15 cellular contexts compared by ENCODE assay signal in genomic region chr20:1931830-1932229, GRCh38. TPM values are rescaled to one million over a fixed set of nuclear protein-coding genes. Genes with fewer than 3 reads are reported as not detected.
DNase-seq lines count a peak whose midpoint lies in the region; TF ChIP-seq lines count a peak whose summit lies in the region.
"Had no signal": no experiment of that assay in that cellular context is flagged by ENCODE, and none has a peak within 500 bp of the region (broad histone marks: within the 10 kb centered on the region; RNA-seq: fewer than 3 reads in every experiment).

No MANE protein-coding gene starts in this region.

- H3K9me3 Mint-ChIP-seq in CD14-positive monocyte, result no peaks in the 10 kb centered on the region
- H3K9me3 Mint-ChIP-seq: CD8-positive, alpha-beta T cell; HFFc6 had no signal

- H3K27ac ChIP-seq in angular gyrus (ENCODE audit: low read depth, low read length) (peak overlapping the region; percentile 56), dorsolateral prefrontal cortex (peak overlapping the region in 53 of 59 donors; percentile 9 to 95 (median 70)), temporal lobe (ENCODE audit: low read depth, low read length) (peak overlapping the region; percentile 44), PC-9 (no peak overlapping the region)

- CTCF ChIA-PET in PC-9 (lab: Charles Lee), result no interaction called here

- POLR2A ChIA-PET in PC-9 (lab: Charles Lee; ENCODE audit: unreplicated experiment), result no interaction called here

- H2AFZ ChIP-seq in PC-9, result no peak overlapping the region

- no peaks in the 10 kb centered on the region for H3K79me2 ChIP-seq in PC-9 (ENCODE audit: low read depth)

- H3K4me3 Mint-ChIP-seq in CD14-positive monocyte, result no peak overlapping the region
- H3K4me3 Mint-ChIP-seq: CD4-positive, CD25-positive, alpha-beta regulatory T cell; CD8-positive, alpha-beta T cell; HFFc6 had no signal

- H3K36me3 ChIP-seq in PC-9 (ENCODE audit: low read depth), result no peaks in the 10 kb centered on the region
- H3K36me3 ChIP-seq: HAP-1 had no signal

- TF ChIP-seq CTCF in CD14-positive monocyte (IDR thresholded peaks at IDR 0.05) (no peak), dorsolateral prefrontal cortex (IDR thresholded peaks at IDR 0.05 in 54 of 56, conservative IDR thresholded peaks at IDR 0.05 in 2 of 56; ENCODE audit: low read depth in 1 of 56, partially characterized antibody in 56 of 56) (no peak), PC-9 (conservative IDR thresholded peaks at IDR 0.05) (no peak)

- no peaks in the 10 kb centered on the region for H3K9me3 ChIP-seq in PC-9 (ENCODE audit: insufficient read depth, low read depth)
- H3K9me3 ChIP-seq: Caco-2, HAP-1 had no signal

- no peaks in the 10 kb centered on the region for H3K9me2 ChIP-seq in PC-9 (ENCODE audit: insufficient read depth)

- H3K4me3 ChIP-seq in dorsolateral prefrontal cortex (no peak overlapping the region), PC-9 (no peak overlapping the region)
- H3K4me3 ChIP-seq: HAP-1 had no signal

- no peaks in the 10 kb centered on the region for H3K4me1 ChIP-seq in PC-9 (replicated peaks; ENCODE audit: insufficient read depth)
- H3K4me1 ChIP-seq: Caco-2, HAP-1 had no signal

- no peaks in the 10 kb centered on the region for H4K20me1 ChIP-seq in PC-9 (ENCODE audit: insufficient read depth)

- H3K36me3 Mint-ChIP-seq in CD14-positive monocyte, result peaks cover 93 to 99% of the 10 kb centered on the region in 2 donors
- H3K36me3 Mint-ChIP-seq: CD4-positive, CD25-positive, alpha-beta regulatory T cell; CD8-positive, alpha-beta T cell had no signal

- H3K27me3 ChIP-seq in dorsolateral prefrontal cortex (no peaks in the 10 kb centered on the region), PC-9 (ENCODE audit: insufficient read depth, low read depth) (no peaks in the 10 kb centered on the region)

- no peaks in the 10 kb centered on the region for H3F3A ChIP-seq in PC-9 (ENCODE audit: insufficient read depth, low read depth)

- peaks cover under 1 to 6% (median 1%) of the 10 kb centered on the region in 3 donors for H3K27me3 Mint-ChIP-seq in CD14-positive monocyte (ENCODE audit: low read depth in 3 of 3)

- intact Hi-C loops in CD14-positive monocyte (cut with micrococcal nuclease), result loop anchor here in 1 of 2 donors (5.0 kb wide), 1 partner anchor 35 kb away; no protein-coding TSS in a partner anchor
- intact Hi-C loops in dorsolateral prefrontal cortex (cut with DNase I), result no loop called here
- intact Hi-C loops in PC-9 (cut with micrococcal nuclease; ENCODE audit: unreplicated experiment), result no loop called here

- peak overlapping the region in 4 of 7 donors; percentile 48 to 66 (median 54) for H3K27ac Mint-ChIP-seq in CD14-positive monocyte
- H3K27ac Mint-ChIP-seq: CD4-positive, CD25-positive, alpha-beta regulatory T cell; CD8-positive, alpha-beta T cell had no signal

- no TSS peak for BruUV-seq in PC-9 (replicated peaks; lab: Mats Ljungman, UMichigan)

- DNase-seq in CD14-positive monocyte (ENCODE audit: low spot score) (no peak), dorsolateral prefrontal cortex (no peak), mesenteric fat pad (ENCODE audit: low spot score) (no peak), PC-9 (no peak)
- DNase-seq: C1 segment of cervical spinal cord; Caco-2; CD4-positive, CD25-positive, alpha-beta regulatory T cell; CD8-positive, alpha-beta T cell; DMS153; DND-41; GOT3; HFFc6 had no signal

- peaks cover 55% of the 10 kb centered on the region for H3K4me1 Mint-ChIP-seq in CD14-positive monocyte
- H3K4me1 Mint-ChIP-seq: CD4-positive, CD25-positive, alpha-beta regulatory T cell had no signal

- H3K4me2 ChIP-seq in PC-9, result no peak overlapping the region

RNA-seq across cellular contexts. Expression of gene SIRPA, which starts 36.6 kb away (rescaled TPM):
- polyA plus RNA-seq in CD14-positive monocyte, result 10 to 100 TPM; 28.4 to 58.3 TPM
- total RNA-seq in dorsolateral prefrontal cortex, result 100 to 1,000 TPM; 164 to 389 (median 265) TPM
- total RNA-seq in temporal lobe, result 9.3 TPM
- 100 TPM for total RNA-seq in mesenteric fat pad
- total RNA-seq in PC-9 (2021), result 18.4 and 18.5 TPM in 2 replicates
- total RNA-seq: CD4-positive, CD25-positive, alpha-beta regulatory T cell; CD8-positive, alpha-beta T cell had no signal
- polyA plus RNA-seq: CD4-positive, CD25-positive, alpha-beta regulatory T cell had no signal
